1 cellular context compared by ENCODE assay signal in genomic region chr2:197452754-197453122, GRCh38.
TF ChIP-seq lines count a peak whose summit lies in the region.

No MANE protein-coding gene starts in this region.

TF ChIP-seq in GM12878, 131 proteins besides CTCF, POLR2A, EP300 and RAD21 (continued from another document):
- TF ChIP-seq FOXM1 (IDR thresholded peaks at IDR 0.05; ENCODE audit: low read depth, low read length) (no peak), NKRF (conservative IDR thresholded peaks at IDR 0.05) (peak; percentile 64), STAT1 (conservative IDR thresholded peaks at IDR 0.05) (no peak), MYB (IDR thresholded peaks at IDR 0.05; ENCODE audit: borderline replicate concordance, low read depth, low read length) (no peak), SMARCA5 (IDR thresholded peaks at IDR 0.05) (peak; percentile 32; the same call in 1 of the 2 replicates), TAF1 (IDR thresholded peaks at IDR 0.05; ENCODE audit: borderline replicate concordance, low read depth, low read length) (0 out of 2 replicates have a peak, but pooled peaks have one; percentile 71), BACH1 (IDR thresholded peaks at IDR 0.05; ENCODE audit: borderline replicate concordance) (0 out of 2 replicates have a peak, but pooled peaks have one; percentile 54), ZBTB40 (IDR thresholded peaks at IDR 0.05; ENCODE audit: borderline replicate concordance) (peak; percentile 47; the same call in 1 of the 2 replicates), HDAC6 (IDR thresholded peaks at IDR 0.05; ENCODE audit: unreplicated experiment) (no peak), NFIC (IDR thresholded peaks at IDR 0.05; ENCODE audit: low read depth, low read length) (no peak)
- TF ChIP-seq, protein P1, sequence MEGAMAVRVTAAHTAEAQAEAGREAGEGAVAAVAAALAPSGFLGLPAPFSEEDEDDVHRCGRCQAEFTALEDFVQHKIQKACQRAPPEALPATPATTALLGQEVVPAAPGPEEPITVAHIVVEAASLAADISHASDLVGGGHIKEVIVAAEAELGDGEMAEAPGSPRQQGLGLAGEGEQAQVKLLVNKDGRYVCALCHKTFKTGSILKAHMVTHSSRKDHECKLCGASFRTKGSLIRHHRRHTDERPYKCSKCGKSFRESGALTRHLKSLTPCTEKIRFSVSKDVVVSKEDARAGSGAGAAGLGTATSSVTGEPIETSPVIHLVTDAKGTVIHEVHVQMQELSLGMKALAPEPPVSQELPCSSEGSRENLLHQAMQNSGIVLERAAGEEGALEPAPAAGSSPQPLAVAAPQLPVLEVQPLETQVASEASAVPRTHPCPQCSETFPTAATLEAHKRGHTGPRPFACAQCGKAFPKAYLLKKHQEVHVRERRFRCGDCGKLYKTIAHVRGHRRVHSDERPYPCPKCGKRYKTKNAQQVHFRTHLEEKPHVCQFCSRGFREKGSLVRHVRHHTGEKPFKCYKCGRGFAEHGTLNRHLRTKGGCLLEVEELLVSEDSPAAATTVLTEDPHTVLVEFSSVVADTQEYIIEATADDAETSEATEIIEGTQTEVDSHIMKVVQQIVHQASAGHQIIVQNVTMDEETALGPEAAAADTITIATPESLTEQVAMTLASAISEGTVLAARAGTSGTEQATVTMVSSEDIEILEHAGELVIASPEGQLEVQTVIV (IDR thresholded peaks at IDR 0.05; ENCODE audit: borderline replicate concordance, partially characterized antibody) = no peak
- TF ChIP-seq, protein P2, sequence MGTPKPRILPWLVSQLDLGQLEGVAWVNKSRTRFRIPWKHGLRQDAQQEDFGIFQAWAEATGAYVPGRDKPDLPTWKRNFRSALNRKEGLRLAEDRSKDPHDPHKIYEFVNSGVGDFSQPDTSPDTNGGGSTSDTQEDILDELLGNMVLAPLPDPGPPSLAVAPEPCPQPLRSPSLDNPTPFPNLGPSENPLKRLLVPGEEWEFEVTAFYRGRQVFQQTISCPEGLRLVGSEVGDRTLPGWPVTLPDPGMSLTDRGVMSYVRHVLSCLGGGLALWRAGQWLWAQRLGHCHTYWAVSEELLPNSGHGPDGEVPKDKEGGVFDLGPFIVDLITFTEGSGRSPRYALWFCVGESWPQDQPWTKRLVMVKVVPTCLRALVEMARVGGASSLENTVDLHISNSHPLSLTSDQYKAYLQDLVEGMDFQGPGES (IDR thresholded peaks at IDR 0.05) = no peak
